Comparison of ENCODE assay signal across 19 cellular contexts in genomic region chr1:83751602-83752001, GRCh38.
"Had no signal": no experiment of that assay in that cellular context is flagged by ENCODE, and none has a peak within 500 bp of the region (broad histone marks: within the 10 kb centered on the region; RNA-seq: fewer than 3 reads in every experiment).

No MANE protein-coding gene starts in this region.

- H3K4me3 Mint-ChIP-seq: naive thymus-derived CD4-positive, alpha-beta T cell; nephron progenitor cell had no signal

- ATAC-seq: foreskin keratinocyte; naive thymus-derived CD4-positive, alpha-beta T cell had no signal

- H3K4me1 Mint-ChIP-seq: naive thymus-derived CD4-positive, alpha-beta T cell had no signal

- H3K36me3 ChIP-seq: esophagus squamous epithelium, right atrium auricular region, stomach, thoracic aorta, upper lobe of left lung, uterus had no signal

- H3K27me3 Mint-ChIP-seq: naive thymus-derived CD4-positive, alpha-beta T cell had no signal

- H3K4me1 ChIP-seq: esophagus squamous epithelium, foreskin keratinocyte, right atrium auricular region, stomach, upper lobe of left lung, uterus had no signal

- H3K27ac Mint-ChIP-seq: naive thymus-derived CD4-positive, alpha-beta T cell; nephron progenitor cell had no signal

- DNase-seq: cortex of kidney; dorsolateral prefrontal cortex; effector memory CD4-positive, alpha-beta T cell; esophagus squamous epithelium; foreskin keratinocyte; kidney glomerular epithelial cell; naive thymus-derived CD4-positive, alpha-beta T cell; nephron progenitor cell; posterior cingulate gyrus; small intestine; stimulated activated CD4-positive, alpha-beta T cell treated with anti-CD3 and anti-CD28 coated beads, Interleukin-12 subunit alpha, Interleukin-12 subunit beta, amount 100 ng/mL, for 4 hours; stimulated activated naive CD4-positive, alpha-beta T cell; stomach; substantia nigra; upper lobe of left lung; uterus had no signal

- H3K9me3 ChIP-seq: esophagus squamous epithelium, right atrium auricular region, stomach, thoracic aorta, upper lobe of left lung, uterus had no signal

- H3K27me3 ChIP-seq: dorsolateral prefrontal cortex, esophagus squamous epithelium, foreskin keratinocyte, right atrium auricular region, stomach, upper lobe of left lung, uterus had no signal

- H3K4me3 ChIP-seq: dorsolateral prefrontal cortex, esophagus squamous epithelium, right atrium auricular region, stomach, thoracic aorta, upper lobe of left lung, uterus had no signal

- H3K27ac ChIP-seq: dorsolateral prefrontal cortex, epithelial cell of prostate, esophagus squamous epithelium, foreskin keratinocyte, right atrium auricular region, stomach, thoracic aorta, upper lobe of left lung, uterus had no signal
